Comparison of ENCODE assay signal across 8 cellular contexts in genomic region chr1:9867408-9868243, GRCh38. TPM values are rescaled to one million over a fixed set of nuclear protein-coding genes. Genes with fewer than 3 reads are reported as not detected.
DNase-seq lines count a peak whose midpoint lies in the region; ATAC-seq and TF ChIP-seq lines count a peak whose summit lies in the region.

No MANE protein-coding gene starts in this region.

- no peaks in the 10 kb centered on the region for H3K27me3 Mint-ChIP-seq in activated CD8-positive, alpha-beta memory T cell treated with anti-CD3 and anti-CD28 coated beads, Interleukin-2, amount 10 ng/mL, durations not matched to agents 7 days and 5 days
- H3K27me3 Mint-ChIP-seq in endothelial cell (ENCODE audit: unreplicated experiment): peaks cover 4% of the 10 kb centered on the region

- intact Hi-C loops in mucosa of descending colon (cut with DNase I, micrococcal nuclease): loop anchor here (2.0 to 10.0 kb wide), 3 partner anchors 83 to 233 kb away; no protein-coding TSS in a partner anchor

- peak; percentile 58 for ATAC-seq in HG03280 (IDR thresholded peaks at IDR 0.05; ENCODE audit: unreplicated experiment)
- ATAC-seq in activated CD8-positive, alpha-beta memory T cell treated with anti-CD3 and anti-CD28 coated beads, Interleukin-2, amount 10 ng/mL, durations not matched to agents 7 days and 5 days: peak; percentile 98
- ATAC-seq in mucosa of descending colon: peak; percentile 96
- ATAC-seq in HG03039 (IDR thresholded peaks at IDR 0.05; ENCODE audit: unreplicated experiment): no peak

- H3K9me3 ChIP-seq in mucosa of descending colon: no peaks in the 10 kb centered on the region

- no peaks in the 10 kb centered on the region for H3K4me1 ChIP-seq in mucosa of descending colon (ENCODE audit: low read depth)

- no peaks in the 10 kb centered on the region for H3K36me3 Mint-ChIP-seq in activated CD8-positive, alpha-beta memory T cell treated with anti-CD3 and anti-CD28 coated beads, Interleukin-2, amount 10 ng/mL, durations not matched to agents 7 days and 5 days
- H3K36me3 Mint-ChIP-seq in endothelial cell (ENCODE audit: low read depth, unreplicated experiment): peaks cover 4% of the 10 kb centered on the region

- DNase-seq in GM04504 (ENCODE audit: low read depth) (peak; percentile 38), NK-92 (lab: John Stamatoyannopoulos, UW; ENCODE audit: unreplicated experiment) (peak; percentile 26), endothelial cell (ENCODE audit: low spot score) (peak; percentile 86), mucosa of descending colon (peak; percentile 82 to 94 (median 88))
- peak; percentile 92 for DNase-seq in activated CD8-positive, alpha-beta memory T cell treated with anti-CD3 and anti-CD28 coated beads, Interleukin-2, amount 10 ng/mL, durations not matched to agents 7 days and 5 days
- DNase-seq in stimulated activated CD8-positive, alpha-beta memory T cell treated with anti-CD3 and anti-CD28 coated beads, Interleukin-7, amount 100 ng/mL, for 1 hour (ENCODE audit: low read depth in 2 of 2): peak; percentile 77 to 91

- H3K4me3 Mint-ChIP-seq in activated CD8-positive, alpha-beta memory T cell treated with anti-CD3 and anti-CD28 coated beads, Interleukin-2, amount 10 ng/mL, durations not matched to agents 7 days and 5 days: no peak overlapping the region
- no peak overlapping the region for H3K4me3 Mint-ChIP-seq in endothelial cell (ENCODE audit: unreplicated experiment)

- TF ChIP-seq CTCF in endothelial cell (IDR thresholded peaks at IDR 0.05; ENCODE audit: unreplicated experiment) (peak; percentile 97), mucosa of descending colon (IDR thresholded peaks at IDR 0.05) (peak; percentile 97)

- H3K27ac Mint-ChIP-seq in activated CD8-positive, alpha-beta memory T cell treated with anti-CD3 and anti-CD28 coated beads, Interleukin-2, amount 10 ng/mL, durations not matched to agents 7 days and 5 days: peak overlapping the region; percentile 7
- H3K27ac Mint-ChIP-seq in endothelial cell (ENCODE audit: unreplicated experiment): no peak overlapping the region

- no peaks in the 10 kb centered on the region for H3K9me3 Mint-ChIP-seq in activated CD8-positive, alpha-beta memory T cell treated with anti-CD3 and anti-CD28 coated beads, Interleukin-2, amount 10 ng/mL, durations not matched to agents 7 days and 5 days (ENCODE audit: low read depth)
- H3K9me3 Mint-ChIP-seq in endothelial cell (ENCODE audit: unreplicated experiment): no peaks in the 10 kb centered on the region

- H3K4me1 Mint-ChIP-seq in activated CD8-positive, alpha-beta memory T cell treated with anti-CD3 and anti-CD28 coated beads, Interleukin-2, amount 10 ng/mL, durations not matched to agents 7 days and 5 days: peaks cover 2% of the 10 kb centered on the region
- H3K4me1 Mint-ChIP-seq in endothelial cell (ENCODE audit: unreplicated experiment): peaks cover 4% of the 10 kb centered on the region

- H3K36me3 ChIP-seq in mucosa of descending colon (ENCODE audit: low read depth): no peaks in the 10 kb centered on the region

- CTCF ChIA-PET in activated CD8-positive, alpha-beta memory T cell treated with anti-CD3 and anti-CD28 coated beads, Interleukin-2, amount 10 ng/mL, durations not matched to agents 7 days and 5 days (lab: Charles Lee): interaction anchor here (0.6 to 15.2 kb wide), 21 partner anchors 11 to 374 kb away, joined by 3 to 229 read pairs (median 4); partner anchors contain the start of genes LZIC and NMNAT1

- no peak overlapping the region for H3K4me3 ChIP-seq in mucosa of descending colon

RNA-seq across cellular contexts. Expression of gene CTNNBIP1, which starts 42.4 kb away (rescaled TPM):
- total RNA-seq in activated CD8-positive, alpha-beta memory T cell treated with anti-CD3 and anti-CD28 coated beads, Interleukin-2, amount 10 ng/mL, durations not matched to agents 7 days and 5 days: 10 to 100 TPM; 10.9 to 15.8 TPM
- 106 TPM for total RNA-seq in endothelial cell (ENCODE audit: unreplicated experiment)
- total RNA-seq in mucosa of descending colon: 10 to 100 TPM; 20.0 to 24.4 (median 23.3) TPM

RNA-seq across cellular contexts. Expression of gene CLSTN1, which starts 43.9 kb away (rescaled TPM):
- total RNA-seq in activated CD8-positive, alpha-beta memory T cell treated with anti-CD3 and anti-CD28 coated beads, Interleukin-2, amount 10 ng/mL, durations not matched to agents 7 days and 5 days: 10 to 100 TPM; 81.5 to 99.3 TPM
- total RNA-seq in endothelial cell (ENCODE audit: unreplicated experiment): 84.8 TPM
- total RNA-seq in mucosa of descending colon: 100 to 1,000 TPM; 166 to 275 (median 224) TPM

Comparison
In these comparisons a context has a peak if more than half of its experiments do, and no peak if none do; other contexts are left out.
1. DNase-seq: peak in every context shown above with its lines; median percentile 92 in activated CD8-positive, alpha-beta memory T cell treated with anti-CD3 and anti-CD28 coated beads, Interleukin-2, amount 10 ng/mL, durations not matched to agents 7 days and 5 days; 88 in mucosa of descending colon; 86 in endothelial cell; 84 in stimulated activated CD8-positive, alpha-beta memory T cell treated with anti-CD3 and anti-CD28 coated beads, Interleukin-7, amount 100 ng/mL, for 1 hour; 38 in GM04504; 26 in NK-92.